ENCODE assay signal across 19 cellular contexts in the genomic region with DNA sequence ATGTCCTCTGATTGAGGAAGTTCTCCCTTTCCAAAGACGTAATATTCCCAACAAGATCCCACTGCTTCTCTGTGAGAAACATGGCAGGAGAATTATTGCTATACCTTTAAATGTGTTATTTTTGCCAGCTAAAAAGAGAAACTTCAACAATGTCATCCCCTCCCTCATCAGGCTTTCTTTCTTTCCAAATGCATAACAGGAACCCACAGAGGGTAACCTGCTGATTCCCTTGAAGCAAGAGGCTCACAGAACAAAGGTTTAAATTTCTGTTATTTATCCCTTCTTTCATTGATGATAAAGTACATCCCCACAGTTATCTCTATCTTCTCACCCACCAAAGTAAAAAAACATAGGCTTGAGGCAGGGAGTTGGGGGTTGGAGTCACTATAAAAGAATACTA.
"Had no signal": no experiment of that assay in that cellular context is flagged by ENCODE, and none has a peak within 500 bp of the region (broad histone marks: within the 10 kb centered on the region; RNA-seq: fewer than 3 reads in every experiment).

No MANE protein-coding gene starts in this region.

- H3K9me3 ChIP-seq: esophagus squamous epithelium, ovary, right atrium auricular region, sigmoid colon, suprapubic skin, thyroid gland, uterus had no signal

- H3K27me3 Mint-ChIP-seq: effector memory CD8-positive, alpha-beta T cell; type B pancreatic cell had no signal

- H3K4me3 Mint-ChIP-seq: effector memory CD8-positive, alpha-beta T cell; naive thymus-derived CD4-positive, alpha-beta T cell; nephron progenitor cell; type B pancreatic cell had no signal

- H3K4me1 ChIP-seq: esophagus squamous epithelium, right atrium auricular region, sigmoid colon, suprapubic skin, thyroid gland, uterus had no signal

- H3K9me3 Mint-ChIP-seq: effector memory CD8-positive, alpha-beta T cell; nephron progenitor cell had no signal

- H3K27me3 ChIP-seq: esophagus squamous epithelium, hepatocyte, ovary, right atrium auricular region, sigmoid colon, suprapubic skin, thyroid gland, uterus had no signal

- H3K27ac Mint-ChIP-seq: effector memory CD8-positive, alpha-beta T cell; naive thymus-derived CD4-positive, alpha-beta T cell; nephron progenitor cell; type B pancreatic cell had no signal

- DNase-seq: effector memory CD8-positive, alpha-beta T cell; esophagus squamous epithelium; foreskin fibroblast; islet precursor cell; mammary epithelial cell; naive thymus-derived CD4-positive, alpha-beta T cell; nephron progenitor cell; ovary; sigmoid colon; stimulated activated CD4-positive, alpha-beta T cell treated with anti-CD3 and anti-CD28 coated beads, Interleukin-12 subunit alpha, Interleukin-12 subunit beta, amount 100 ng/mL, for 4 hours; stimulated activated naive CD4-positive, alpha-beta T cell treated with Interleukin-2 at 50 U/mL for 16 hours; thyroid gland; uterus had no signal

- H3K79me2 ChIP-seq: hepatocyte had no signal

- H3K27ac ChIP-seq: esophagus squamous epithelium, hepatocyte, ovary, right atrium auricular region, sigmoid colon, skin epidermis, suprapubic skin, thyroid gland, uterus had no signal

- H3K4me1 Mint-ChIP-seq: naive thymus-derived CD4-positive, alpha-beta T cell; nephron progenitor cell had no signal

- H3K36me3 Mint-ChIP-seq: naive thymus-derived CD4-positive, alpha-beta T cell; type B pancreatic cell had no signal

- H2AFZ ChIP-seq: hepatocyte had no signal

- H3K4me3 ChIP-seq: esophagus squamous epithelium, hepatocyte, ovary, right atrium auricular region, sigmoid colon, skin epidermis, suprapubic skin, thyroid gland, uterus had no signal

- ATAC-seq: effector memory CD8-positive, alpha-beta T cell; left lobe of liver; naive thymus-derived CD4-positive, alpha-beta T cell had no signal

- H3K36me3 ChIP-seq: esophagus squamous epithelium, ovary, right atrium auricular region, sigmoid colon, suprapubic skin, thyroid gland, uterus had no signal

- H3K4me2 ChIP-seq: hepatocyte had no signal
